ENCODE assay signal across 28 cellular contexts in genomic region chr15:81922143-81922542, GRCh38.
"Had no signal": no experiment of that assay in that cellular context is flagged by ENCODE, and none has a peak within 500 bp of the region (broad histone marks: within the 10 kb centered on the region; RNA-seq: fewer than 3 reads in every experiment).

No MANE protein-coding gene starts in this region.

- H3K27ac Mint-ChIP-seq: dendritic cell treated with granulocyte-macrophage colony-stimulating factor and Interleukin-4, amounts not matched to agents 40 ng/mL and 50 ng/mL, for 4 days; effector memory CD8-positive, alpha-beta T cell; endodermal cell had no signal

- H3K4me3 Mint-ChIP-seq: dendritic cell treated with granulocyte-macrophage colony-stimulating factor and Interleukin-4, amounts not matched to agents 40 ng/mL and 50 ng/mL, for 4 days; effector memory CD8-positive, alpha-beta T cell; endodermal cell had no signal

- H3K4me1 ChIP-seq: colonic mucosa, esophagus squamous epithelium, foreskin keratinocyte, gastrocnemius medialis had no signal

- DNase-seq: colonic mucosa; cortex of kidney; dermis blood vessel endothelial cell; dorsolateral prefrontal cortex; effector CD4-positive, alpha-beta T cell; effector CD8-positive, alpha-beta T cell; effector memory CD4-positive, alpha-beta T cell; effector memory CD8-positive, alpha-beta T cell; endodermal cell; erythroblast; esophagus squamous epithelium; foreskin fibroblast; foreskin keratinocyte; foreskin melanocyte; gastrocnemius medialis; glutamatergic neuron; head of caudate nucleus; heart left ventricle; heart right ventricle had no signal

- H2AFZ ChIP-seq: hepatocyte had no signal

- ATAC-seq: effector memory CD8-positive, alpha-beta T cell; esophagus mucosa; foreskin keratinocyte; gastrocnemius medialis; gastroesophageal sphincter; heart left ventricle; heart right ventricle had no signal

- H3K4me3 ChIP-seq: colonic mucosa, coronary artery, dorsolateral prefrontal cortex, esophagus muscularis mucosa, esophagus squamous epithelium, gastroesophageal sphincter, heart left ventricle, heart right ventricle, hepatocyte had no signal

- H3K27me3 ChIP-seq: colonic mucosa, esophagus muscularis mucosa, esophagus squamous epithelium, foreskin keratinocyte, gastrocnemius medialis, gastroesophageal sphincter, heart left ventricle, heart right ventricle, hepatocyte had no signal

- H3K27ac ChIP-seq: colonic mucosa, coronary artery, dorsolateral prefrontal cortex, epithelial cell of prostate, esophagus muscularis mucosa, esophagus squamous epithelium, foreskin keratinocyte, gastrocnemius medialis, gastroesophageal sphincter, heart left ventricle, heart right ventricle, hepatocyte had no signal

- H3K4me1 Mint-ChIP-seq: endodermal cell had no signal

- H3K36me3 ChIP-seq: colonic mucosa, esophagus muscularis mucosa, esophagus squamous epithelium, gastrocnemius medialis, gastroesophageal sphincter, heart left ventricle, heart right ventricle had no signal

- H3K27me3 Mint-ChIP-seq: dendritic cell treated with granulocyte-macrophage colony-stimulating factor and Interleukin-4, amounts not matched to agents 40 ng/mL and 50 ng/mL, for 4 days had no signal

- H3K9me3 ChIP-seq: colonic mucosa had no signal

- FAIRE-seq: colon, endothelial cell of umbilical vein had no signal

- H3K4me2 ChIP-seq: hepatocyte had no signal

- H3K79me2 ChIP-seq: hepatocyte had no signal
